ENCODE assay signal across 1 cellular context in the genomic region with DNA sequence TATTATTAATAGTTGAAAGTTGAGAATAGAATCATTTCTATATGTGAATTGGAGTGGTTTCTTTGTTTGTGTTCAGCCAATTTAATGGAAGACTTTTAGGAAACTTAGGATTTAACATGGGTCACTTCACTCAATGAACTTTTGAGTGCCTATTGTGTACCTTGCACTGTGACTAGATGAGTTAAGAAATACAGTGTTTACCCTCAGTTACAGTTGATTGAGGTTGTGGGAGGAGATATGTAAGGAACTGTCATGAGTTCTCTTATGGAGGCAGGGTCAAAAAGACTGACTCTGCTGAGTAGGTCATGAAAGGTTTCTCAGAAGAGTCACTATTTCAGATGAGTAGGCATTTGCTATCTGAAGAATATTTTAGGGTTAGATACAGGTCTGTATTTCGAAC.
TF ChIP-seq lines count a peak whose summit lies in the region.

No MANE protein-coding gene starts in this region.

TF ChIP-seq in HepG2, 621 proteins besides CTCF, POLR2A, EP300 and RAD21 (continued from another document and continues in another):
- TF ChIP-seq, protein P1, sequence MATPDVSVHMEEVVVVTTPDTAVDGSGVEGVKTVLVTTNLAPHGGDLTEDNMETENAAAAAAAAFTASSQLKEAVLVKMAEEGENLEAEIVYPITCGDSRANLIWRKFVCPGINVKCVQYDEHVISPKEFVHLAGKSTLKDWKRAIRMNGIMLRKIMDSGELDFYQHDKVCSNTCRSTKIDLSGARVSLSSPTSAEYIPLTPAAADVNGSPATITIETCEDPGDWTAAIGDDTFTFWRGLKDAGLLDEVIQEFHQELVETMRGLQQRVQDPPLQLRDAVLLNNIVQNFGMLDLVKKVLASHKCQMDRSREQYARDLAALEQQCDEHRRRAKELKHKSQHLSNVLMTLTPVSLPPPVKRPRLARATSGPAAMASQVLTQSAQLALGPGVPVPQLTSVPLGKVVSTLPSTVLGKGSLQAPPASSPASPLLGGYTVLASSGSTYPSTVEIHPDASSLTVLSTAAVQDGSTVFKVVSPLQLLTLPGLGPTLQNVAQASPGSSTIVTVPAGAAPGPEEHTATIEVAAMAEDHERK (CRISPR knock-in tag; IDR thresholded peaks at IDR 0.05; ENCODE audit: low read depth), result no peak
- no peak for TF ChIP-seq JDP2 (CRISPR knock-in tag; IDR thresholded peaks at IDR 0.05; ENCODE audit: borderline replicate concordance)
- TF ChIP-seq, protein P2, sequence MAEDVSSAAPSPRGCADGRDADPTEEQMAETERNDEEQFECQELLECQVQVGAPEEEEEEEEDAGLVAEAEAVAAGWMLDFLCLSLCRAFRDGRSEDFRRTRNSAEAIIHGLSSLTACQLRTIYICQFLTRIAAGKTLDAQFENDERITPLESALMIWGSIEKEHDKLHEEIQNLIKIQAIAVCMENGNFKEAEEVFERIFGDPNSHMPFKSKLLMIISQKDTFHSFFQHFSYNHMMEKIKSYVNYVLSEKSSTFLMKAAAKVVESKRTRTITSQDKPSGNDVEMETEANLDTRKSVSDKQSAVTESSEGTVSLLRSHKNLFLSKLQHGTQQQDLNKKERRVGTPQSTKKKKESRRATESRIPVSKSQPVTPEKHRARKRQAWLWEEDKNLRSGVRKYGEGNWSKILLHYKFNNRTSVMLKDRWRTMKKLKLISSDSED (CRISPR knock-in tag; IDR thresholded peaks at IDR 0.05), result no peak
- TF ChIP-seq, protein P3, sequence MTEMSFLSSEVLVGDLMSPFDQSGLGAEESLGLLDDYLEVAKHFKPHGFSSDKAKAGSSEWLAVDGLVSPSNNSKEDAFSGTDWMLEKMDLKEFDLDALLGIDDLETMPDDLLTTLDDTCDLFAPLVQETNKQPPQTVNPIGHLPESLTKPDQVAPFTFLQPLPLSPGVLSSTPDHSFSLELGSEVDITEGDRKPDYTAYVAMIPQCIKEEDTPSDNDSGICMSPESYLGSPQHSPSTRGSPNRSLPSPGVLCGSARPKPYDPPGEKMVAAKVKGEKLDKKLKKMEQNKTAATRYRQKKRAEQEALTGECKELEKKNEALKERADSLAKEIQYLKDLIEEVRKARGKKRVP (CRISPR knock-in tag; IDR thresholded peaks at IDR 0.05), result no peak
- no peak for TF ChIP-seq ETV5 (CRISPR knock-in tag; IDR thresholded peaks at IDR 0.05; ENCODE audit: borderline replicate concordance)
- TF ChIP-seq, protein P4, sequence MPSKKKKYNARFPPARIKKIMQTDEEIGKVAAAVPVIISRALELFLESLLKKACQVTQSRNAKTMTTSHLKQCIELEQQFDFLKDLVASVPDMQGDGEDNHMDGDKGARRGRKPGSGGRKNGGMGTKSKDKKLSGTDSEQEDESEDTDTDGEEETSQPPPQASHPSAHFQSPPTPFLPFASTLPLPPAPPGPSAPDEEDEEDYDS (CRISPR knock-in tag; IDR thresholded peaks at IDR 0.05), result no peak
- TF ChIP-seq ZNF136 (CRISPR knock-in tag; IDR thresholded peaks at IDR 0.05; ENCODE audit: low read depth), result no peak
- no peak for TF ChIP-seq CBX1 (IDR thresholded peaks at IDR 0.05; ENCODE audit: low read depth)
- TF ChIP-seq ZNF891 (CRISPR knock-in tag; IDR thresholded peaks at IDR 0.05), result no peak
- no peak for TF ChIP-seq TEAD3 (CRISPR knock-in tag; optimal IDR thresholded peaks at IDR 0.05; ENCODE audit: borderline replicate concordance)
- TF ChIP-seq ZNF431 (CRISPR knock-in tag; IDR thresholded peaks at IDR 0.05; ENCODE audit: borderline replicate concordance, low read depth), result no peak
- 0 out of 2 replicates have a peak, but pooled peaks have one; percentile 44 for TF ChIP-seq KDM6A (CRISPR knock-in tag; IDR thresholded peaks at IDR 0.05; ENCODE audit: low read depth)
- TF ChIP-seq, protein P5, sequence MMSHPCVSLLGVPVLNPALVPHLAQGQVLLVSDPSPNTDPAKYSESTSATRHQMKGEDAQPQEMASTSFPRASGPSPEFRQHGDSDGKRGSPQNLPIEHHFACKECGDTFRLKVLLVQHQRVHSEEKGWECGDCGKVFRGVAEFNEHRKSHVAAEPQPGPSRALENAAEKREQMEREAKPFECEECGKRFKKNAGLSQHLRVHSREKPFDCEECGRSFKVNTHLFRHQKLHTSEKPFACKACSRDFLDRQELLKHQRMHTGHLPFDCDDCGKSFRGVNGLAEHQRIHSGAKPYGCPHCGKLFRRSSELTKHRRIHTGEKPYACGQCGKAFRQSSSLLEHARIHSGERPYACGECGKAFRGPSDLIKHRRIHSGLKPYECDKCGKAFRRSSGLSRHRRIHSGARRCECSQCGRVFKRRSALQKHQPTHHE (CRISPR knock-in tag; IDR thresholded peaks at IDR 0.05; ENCODE audit: borderline replicate concordance), result no peak
- TF ChIP-seq FOXP1 (IDR thresholded peaks at IDR 0.05), result peak; percentile 75
- TF ChIP-seq FOXP1 (CRISPR knock-in tag; IDR thresholded peaks at IDR 0.05), result peak; percentile 78
- TF ChIP-seq RFXAP (CRISPR knock-in tag; IDR thresholded peaks at IDR 0.05; ENCODE audit: borderline replicate concordance), result no peak
- no peak for TF ChIP-seq ZNF670 (CRISPR knock-in tag; IDR thresholded peaks at IDR 0.05; ENCODE audit: borderline replicate concordance)
- TF ChIP-seq ETV6 (CRISPR knock-in tag; conservative IDR thresholded peaks at IDR 0.05), result no peak
- no peak for TF ChIP-seq ZNF678 (CRISPR knock-in tag; IDR thresholded peaks at IDR 0.05)
- no peak for TF ChIP-seq SOX13 (IDR thresholded peaks at IDR 0.05)
- TF ChIP-seq SOX13 (CRISPR knock-in tag; conservative IDR thresholded peaks at IDR 0.05 in 1 of 2, IDR thresholded peaks at IDR 0.05 in 1 of 2), result peak in 1 of 2 experiments; percentile 75; a peak in 2 of 4 replicates
- TF ChIP-seq FOSL2 (CRISPR knock-in tag; IDR thresholded peaks at IDR 0.05), result peak; percentile 36; the same call in 1 of the 2 replicates
- peak; percentile 50 for TF ChIP-seq THAP11 (CRISPR knock-in tag; IDR thresholded peaks at IDR 0.05)
- TF ChIP-seq MTA3 (CRISPR knock-in tag; IDR thresholded peaks at IDR 0.05), result no peak
- TF ChIP-seq ZKSCAN1 (IDR thresholded peaks at IDR 0.05; ENCODE audit: low read length), result no peak
- no peak for TF ChIP-seq SAFB2 (CRISPR knock-in tag; IDR thresholded peaks at IDR 0.05; ENCODE audit: borderline replicate concordance, low read depth)
- TF ChIP-seq HDAC6 (IDR thresholded peaks at IDR 0.05; ENCODE audit: low read depth, low read length), result no peak
- TF ChIP-seq ISX (CRISPR knock-in tag; conservative IDR thresholded peaks at IDR 0.05), result no peak
- no peak for TF ChIP-seq CENPT (CRISPR knock-in tag; IDR thresholded peaks at IDR 0.05; ENCODE audit: low read depth)
- no peak for TF ChIP-seq ZNF737 (CRISPR knock-in tag; IDR thresholded peaks at IDR 0.05; ENCODE audit: borderline replicate concordance)
- no peak for TF ChIP-seq ZNF83 (CRISPR knock-in tag; IDR thresholded peaks at IDR 0.05; ENCODE audit: borderline replicate concordance)
- TF ChIP-seq, protein P6, sequence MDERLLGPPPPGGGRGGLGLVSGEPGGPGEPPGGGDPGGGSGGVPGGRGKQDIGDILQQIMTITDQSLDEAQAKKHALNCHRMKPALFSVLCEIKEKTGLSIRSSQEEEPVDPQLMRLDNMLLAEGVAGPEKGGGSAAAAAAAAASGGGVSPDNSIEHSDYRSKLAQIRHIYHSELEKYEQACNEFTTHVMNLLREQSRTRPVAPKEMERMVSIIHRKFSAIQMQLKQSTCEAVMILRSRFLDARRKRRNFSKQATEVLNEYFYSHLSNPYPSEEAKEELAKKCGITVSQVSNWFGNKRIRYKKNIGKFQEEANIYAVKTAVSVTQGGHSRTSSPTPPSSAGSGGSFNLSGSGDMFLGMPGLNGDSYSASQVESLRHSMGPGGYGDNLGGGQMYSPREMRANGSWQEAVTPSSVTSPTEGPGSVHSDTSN (CRISPR knock-in tag; IDR thresholded peaks at IDR 0.05), result peak; percentile 6; the same call in 1 of the 2 replicates
- TF ChIP-seq MED1 (CRISPR knock-in tag; IDR thresholded peaks at IDR 0.05), result 0 out of 2 replicates have a peak, but pooled peaks have one; percentile 26
- no peak for TF ChIP-seq TBP (CRISPR knock-in tag; IDR thresholded peaks at IDR 0.05)
- no peak for TF ChIP-seq ZNF747 (CRISPR knock-in tag; IDR thresholded peaks at IDR 0.05; ENCODE audit: borderline replicate concordance)
- TF ChIP-seq, protein P7, sequence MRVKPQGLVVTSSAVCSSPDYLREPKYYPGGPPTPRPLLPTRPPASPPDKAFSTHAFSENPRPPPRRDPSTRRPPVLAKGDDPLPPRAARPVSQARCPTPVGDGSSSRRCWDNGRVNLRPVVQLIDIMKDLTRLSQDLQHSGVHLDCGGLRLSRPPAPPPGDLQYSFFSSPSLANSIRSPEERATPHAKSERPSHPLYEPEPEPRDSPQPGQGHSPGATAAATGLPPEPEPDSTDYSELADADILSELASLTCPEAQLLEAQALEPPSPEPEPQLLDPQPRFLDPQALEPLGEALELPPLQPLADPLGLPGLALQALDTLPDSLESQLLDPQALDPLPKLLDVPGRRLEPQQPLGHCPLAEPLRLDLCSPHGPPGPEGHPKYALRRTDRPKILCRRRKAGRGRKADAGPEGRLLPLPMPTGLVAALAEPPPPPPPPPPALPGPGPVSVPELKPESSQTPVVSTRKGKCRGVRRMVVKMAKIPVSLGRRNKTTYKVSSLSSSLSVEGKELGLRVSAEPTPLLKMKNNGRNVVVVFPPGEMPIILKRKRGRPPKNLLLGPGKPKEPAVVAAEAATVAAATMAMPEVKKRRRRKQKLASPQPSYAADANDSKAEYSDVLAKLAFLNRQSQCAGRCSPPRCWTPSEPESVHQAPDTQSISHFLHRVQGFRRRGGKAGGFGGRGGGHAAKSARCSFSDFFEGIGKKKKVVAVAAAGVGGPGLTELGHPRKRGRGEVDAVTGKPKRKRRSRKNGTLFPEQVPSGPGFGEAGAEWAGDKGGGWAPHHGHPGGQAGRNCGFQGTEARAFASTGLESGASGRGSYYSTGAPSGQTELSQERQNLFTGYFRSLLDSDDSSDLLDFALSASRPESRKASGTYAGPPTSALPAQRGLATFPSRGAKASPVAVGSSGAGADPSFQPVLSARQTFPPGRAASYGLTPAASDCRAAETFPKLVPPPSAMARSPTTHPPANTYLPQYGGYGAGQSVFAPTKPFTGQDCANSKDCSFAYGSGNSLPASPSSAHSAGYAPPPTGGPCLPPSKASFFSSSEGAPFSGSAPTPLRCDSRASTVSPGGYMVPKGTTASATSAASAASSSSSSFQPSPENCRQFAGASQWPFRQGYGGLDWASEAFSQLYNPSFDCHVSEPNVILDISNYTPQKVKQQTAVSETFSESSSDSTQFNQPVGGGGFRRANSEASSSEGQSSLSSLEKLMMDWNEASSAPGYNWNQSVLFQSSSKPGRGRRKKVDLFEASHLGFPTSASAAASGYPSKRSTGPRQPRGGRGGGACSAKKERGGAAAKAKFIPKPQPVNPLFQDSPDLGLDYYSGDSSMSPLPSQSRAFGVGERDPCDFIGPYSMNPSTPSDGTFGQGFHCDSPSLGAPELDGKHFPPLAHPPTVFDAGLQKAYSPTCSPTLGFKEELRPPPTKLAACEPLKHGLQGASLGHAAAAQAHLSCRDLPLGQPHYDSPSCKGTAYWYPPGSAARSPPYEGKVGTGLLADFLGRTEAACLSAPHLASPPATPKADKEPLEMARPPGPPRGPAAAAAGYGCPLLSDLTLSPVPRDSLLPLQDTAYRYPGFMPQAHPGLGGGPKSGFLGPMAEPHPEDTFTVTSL (CRISPR knock-in tag; IDR thresholded peaks at IDR 0.05; ENCODE audit: borderline replicate concordance), result peak; percentile 71
- no peak for TF ChIP-seq RFXANK (CRISPR knock-in tag; IDR thresholded peaks at IDR 0.05)
- TF ChIP-seq, protein P8, sequence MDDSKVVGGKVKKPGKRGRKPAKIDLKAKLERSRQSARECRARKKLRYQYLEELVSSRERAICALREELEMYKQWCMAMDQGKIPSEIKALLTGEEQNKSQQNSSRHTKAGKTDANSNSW (CRISPR knock-in tag; IDR thresholded peaks at IDR 0.05; ENCODE audit: borderline replicate concordance), result no peak
- TF ChIP-seq, protein P9, sequence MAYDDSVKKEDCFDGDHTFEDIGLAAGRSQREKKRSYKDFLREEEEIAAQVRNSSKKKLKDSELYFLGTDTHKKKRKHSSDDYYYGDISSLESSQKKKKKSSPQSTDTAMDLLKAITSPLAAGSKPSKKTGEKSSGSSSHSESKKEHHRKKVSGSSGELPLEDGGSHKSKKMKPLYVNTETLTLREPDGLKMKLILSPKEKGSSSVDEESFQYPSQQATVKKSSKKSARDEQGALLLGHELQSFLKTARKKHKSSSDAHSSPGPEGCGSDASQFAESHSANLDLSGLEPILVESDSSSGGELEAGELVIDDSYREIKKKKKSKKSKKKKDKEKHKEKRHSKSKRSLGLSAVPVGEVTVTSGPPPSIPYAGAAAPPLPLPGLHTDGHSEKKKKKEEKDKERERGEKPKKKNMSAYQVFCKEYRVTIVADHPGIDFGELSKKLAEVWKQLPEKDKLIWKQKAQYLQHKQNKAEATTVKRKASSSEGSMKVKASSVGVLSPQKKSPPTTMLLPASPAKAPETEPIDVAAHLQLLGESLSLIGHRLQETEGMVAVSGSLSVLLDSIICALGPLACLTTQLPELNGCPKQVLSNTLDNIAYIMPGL (CRISPR knock-in tag; IDR thresholded peaks at IDR 0.05; ENCODE audit: borderline replicate concordance in 1 of 2, low read depth in 1 of 2), result no peak
- no peak for TF ChIP-seq ZNF234 (CRISPR knock-in tag; conservative IDR thresholded peaks at IDR 0.05)
- TF ChIP-seq, protein P10, sequence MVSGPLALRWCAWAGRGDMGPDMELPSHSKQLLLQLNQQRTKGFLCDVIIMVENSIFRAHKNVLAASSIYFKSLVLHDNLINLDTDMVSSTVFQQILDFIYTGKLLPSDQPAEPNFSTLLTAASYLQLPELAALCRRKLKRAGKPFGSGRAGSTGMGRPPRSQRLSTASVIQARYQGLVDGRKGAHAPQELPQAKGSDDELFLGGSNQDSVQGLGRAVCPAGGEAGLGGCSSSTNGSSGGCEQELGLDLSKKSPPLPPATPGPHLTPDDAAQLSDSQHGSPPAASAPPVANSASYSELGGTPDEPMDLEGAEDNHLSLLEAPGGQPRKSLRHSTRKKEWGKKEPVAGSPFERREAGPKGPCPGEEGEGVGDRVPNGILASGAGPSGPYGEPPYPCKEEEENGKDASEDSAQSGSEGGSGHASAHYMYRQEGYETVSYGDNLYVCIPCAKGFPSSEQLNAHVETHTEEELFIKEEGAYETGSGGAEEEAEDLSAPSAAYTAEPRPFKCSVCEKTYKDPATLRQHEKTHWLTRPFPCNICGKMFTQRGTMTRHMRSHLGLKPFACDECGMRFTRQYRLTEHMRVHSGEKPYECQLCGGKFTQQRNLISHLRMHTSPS (CRISPR knock-in tag; IDR thresholded peaks at IDR 0.05; ENCODE audit: low read depth), result no peak
- TF ChIP-seq FOXO1 (CRISPR knock-in tag; IDR thresholded peaks at IDR 0.05), result 0 out of 2 replicates have a peak, but pooled peaks have one; percentile 28
- no peak for TF ChIP-seq KLF12 (CRISPR knock-in tag; IDR thresholded peaks at IDR 0.05; ENCODE audit: borderline replicate concordance)
- TF ChIP-seq ZSCAN21 (CRISPR knock-in tag; IDR thresholded peaks at IDR 0.05; ENCODE audit: borderline replicate concordance), result no peak
- TF ChIP-seq ESRRA (CRISPR knock-in tag; IDR thresholded peaks at IDR 0.05; ENCODE audit: low read depth), result no peak
- no peak for TF ChIP-seq SOX6 (IDR thresholded peaks at IDR 0.05)
- peak; percentile 25; the same call in 1 of the 2 replicates for TF ChIP-seq SOX6 (CRISPR knock-in tag; IDR thresholded peaks at IDR 0.05)
- TF ChIP-seq, protein P11, sequence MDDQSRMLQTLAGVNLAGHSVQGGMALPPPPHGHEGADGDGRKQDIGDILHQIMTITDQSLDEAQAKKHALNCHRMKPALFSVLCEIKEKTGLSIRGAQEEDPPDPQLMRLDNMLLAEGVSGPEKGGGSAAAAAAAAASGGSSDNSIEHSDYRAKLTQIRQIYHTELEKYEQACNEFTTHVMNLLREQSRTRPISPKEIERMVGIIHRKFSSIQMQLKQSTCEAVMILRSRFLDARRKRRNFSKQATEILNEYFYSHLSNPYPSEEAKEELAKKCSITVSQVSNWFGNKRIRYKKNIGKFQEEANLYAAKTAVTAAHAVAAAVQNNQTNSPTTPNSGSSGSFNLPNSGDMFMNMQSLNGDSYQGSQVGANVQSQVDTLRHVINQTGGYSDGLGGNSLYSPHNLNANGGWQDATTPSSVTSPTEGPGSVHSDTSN (CRISPR knock-in tag; IDR thresholded peaks at IDR 0.05; ENCODE audit: borderline replicate concordance), result no peak
- TF ChIP-seq ZNF616 (CRISPR knock-in tag; IDR thresholded peaks at IDR 0.05; ENCODE audit: low read depth), result no peak
